In genomic region chr17:29180051-29180787, GRCh38 we compare ENCODE assay signal across 8 cellular contexts. TPM values are rescaled to one million over a fixed set of nuclear protein-coding genes. Genes with fewer than 3 reads are reported as not detected.
DNase-seq lines count a peak whose midpoint lies in the region; ATAC-seq and TF ChIP-seq lines count a peak whose summit lies in the region.

MYO18A (minus strand) TSS chr17:29180398; CDS start chr17:29166940, 13,458 bp downstream.

- ATAC-seq in GM19397 (IDR thresholded peaks at IDR 0.05; ENCODE audit: unreplicated experiment), result peak; percentile 83

- no peak within 1 kb of the TSS for H3K27ac ChIP-seq in HL-60 (replicated peaks)
- H3K27ac ChIP-seq in OCI-LY3 (ENCODE audit: low read length), result no peak within 1 kb of the TSS

- DNase-seq in CD14-positive monocyte (ENCODE audit: low spot score) (peak; percentile 68), HL-60 (ENCODE audit: low read depth in 1 of 2, low spot score in 1 of 2) (peak; percentile 63 to 77), activated T-cell treated with anti-CD3 and anti-CD28 coated beads for 4 hours (peak; percentile 61), epithelial cell of proximal tubule (ENCODE audit: low read depth) (no peak), mucosa of gallbladder (ENCODE audit: low spot score) (peak; percentile 78)
- DNase-seq in stimulated activated CD8-positive, alpha-beta memory T cell treated with anti-CD3 and anti-CD28 coated beads, Interleukin-4, amount 100 ng/mL, for 4 hours (ENCODE audit: low read depth in 2 of 2, low spot score in 1 of 2), result peak; percentile 44 to 51

- H3K4me3 ChIP-seq in HL-60 (replicated peaks; ENCODE audit: insufficient read depth, low read length) (peak within 1 kb of the TSS; percentile 37), OCI-LY3 (ENCODE audit: low read length) (peak within 1 kb of the TSS; percentile 83), epithelial cell of proximal tubule (ENCODE audit: low read depth, low read length) (peak within 1 kb of the TSS; percentile 65)

- H3K79me2 ChIP-seq in OCI-LY3 (ENCODE audit: low read length), result no peaks in the 10 kb centered on the region

- TF ChIP-seq CTCF in CD14-positive monocyte (IDR thresholded peaks at IDR 0.05) (peak; percentile 85), HL-60 (IDR thresholded peaks at IDR 0.05; ENCODE audit: insufficient read depth, low read length) (peak; percentile 74), OCI-LY3 (IDR thresholded peaks at IDR 0.05; ENCODE audit: low read depth, low read length) (peak; percentile 71), epithelial cell of proximal tubule (conservative IDR thresholded peaks at IDR 0.05; ENCODE audit: low read depth, low read length) (peak; percentile 71)

- peak within 1 kb of the TSS; percentile 57 to 67 for H3K4me3 Mint-ChIP-seq in CD14-positive monocyte

- intact Hi-C loops in CD14-positive monocyte (cut with micrococcal nuclease), result loop anchor here in 1 of 2 donors (5.0 kb wide), 1 partner anchor 33 kb away; no protein-coding TSS in a partner anchor

- 0 out of 2 replicates have a peak, but pooled peaks cover 4% of the 10 kb centered on the region for H3K9me3 ChIP-seq in OCI-LY3 (ENCODE audit: insufficient read depth, low read length)

- peak within 1 kb of the TSS; percentile 65; the same call in 1 of the 2 replicates for H3K9ac ChIP-seq in OCI-LY3 (ENCODE audit: low read length)

- H3K27ac Mint-ChIP-seq in CD14-positive monocyte, result peak within 1 kb of the TSS in 5 of 7 donors; percentile 13 to 66 (median 37)

- H3K27me3 ChIP-seq in HL-60 (ENCODE audit: insufficient read depth, poor library complexity, severe bottlenecking), result no peaks in the 10 kb centered on the region
- H3K27me3 ChIP-seq in OCI-LY3 (ENCODE audit: low read depth, low read length), result no peaks in the 10 kb centered on the region

- H2AFZ ChIP-seq in OCI-LY3 (ENCODE audit: low read depth, low read length), result peak within 1 kb of the TSS; percentile 99

- H3K36me3 ChIP-seq in OCI-LY3 (replicated peaks; ENCODE audit: low read depth, low read length), result no peaks in the 10 kb centered on the region

- H3K36me3 Mint-ChIP-seq in CD14-positive monocyte, result peaks cover 0 to 3% of the 10 kb centered on the region in 2 donors

- no peaks in the 10 kb centered on the region for H4K20me1 ChIP-seq in OCI-LY3 (ENCODE audit: insufficient read depth, low read length)

- H3K4me1 ChIP-seq in OCI-LY3 (ENCODE audit: low read length), result peaks cover 20% of the 10 kb centered on the region

- H3K4me1 Mint-ChIP-seq in CD14-positive monocyte, result peaks cover 44% of the 10 kb centered on the region

- peaks cover 4 to 25% (median 23%) of the 10 kb centered on the region in 3 donors for H3K27me3 Mint-ChIP-seq in CD14-positive monocyte (ENCODE audit: low read depth in 3 of 3)

- H3K4me2 ChIP-seq in OCI-LY3 (ENCODE audit: low read length), result peak within 1 kb of the TSS; percentile 99

- peaks cover 0 to 2% (median 0%) of the 10 kb centered on the region in 7 donors for H3K9me3 Mint-ChIP-seq in CD14-positive monocyte

RNA-seq across cellular contexts. Expression of gene MYO18A, which starts in this region (rescaled TPM):
- 10 to 100 TPM in 1 of 2 donors, 1 to 10 TPM in 1; 6.3 to 11.0 TPM for polyA plus RNA-seq in CD14-positive monocyte
- total RNA-seq in epithelial cell of proximal tubule, result 23.5 and 34.2 TPM in 2 replicates
- total RNA-seq in mucosa of gallbladder, result 198 TPM
